12 cellular contexts compared by ENCODE assay signal in the genomic region with DNA sequence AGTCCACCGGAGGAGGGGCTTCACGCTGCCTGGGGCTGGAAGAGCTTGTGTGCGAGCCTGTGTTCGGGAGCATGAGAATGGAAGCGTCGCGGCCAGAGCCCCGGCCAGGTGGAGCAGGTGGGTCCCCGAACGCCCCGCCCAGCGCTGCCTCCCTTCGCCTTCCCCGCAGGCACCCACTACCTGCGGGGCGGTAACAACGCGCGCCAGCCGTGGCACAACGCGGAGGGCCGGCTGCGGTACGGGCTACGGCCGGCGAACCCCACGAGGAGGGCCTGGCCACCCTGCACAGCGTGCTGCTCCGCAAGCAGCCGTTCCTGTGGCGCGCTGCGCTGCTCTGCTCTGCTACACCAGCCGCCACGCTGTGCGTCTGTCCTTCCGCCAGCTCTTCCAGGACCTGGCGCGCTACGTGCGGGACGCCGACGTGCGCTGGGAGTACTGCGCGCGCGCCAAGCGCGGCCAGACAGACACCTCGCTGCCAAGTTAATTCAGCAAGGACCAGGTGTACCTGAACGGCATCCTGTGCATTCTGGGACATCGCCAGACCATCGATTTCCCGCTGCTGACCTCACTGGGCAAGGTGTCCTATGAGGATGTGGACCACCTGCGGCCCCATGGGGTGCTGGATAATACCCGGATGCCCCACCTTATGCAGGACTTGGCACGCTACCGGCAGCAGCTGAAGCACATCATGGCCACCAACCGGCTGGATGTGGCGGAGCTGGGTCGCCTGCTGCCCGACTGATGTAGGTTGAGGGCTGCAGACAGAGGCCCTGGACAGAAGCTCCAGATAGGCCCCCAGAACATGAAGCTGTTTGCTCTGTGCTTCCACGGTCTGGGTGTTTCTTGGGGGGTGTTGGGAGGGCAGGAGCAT.
A peak's percentile ranks its signal among the peaks of the same experiment; 100 is the strongest.
DNase-seq lines count a peak whose midpoint lies in the region; ATAC-seq and TF ChIP-seq lines count a peak whose summit lies in the region.
"Had no signal": no experiment of that assay in that cellular context is flagged by ENCODE, and none has a peak within 500 bp of the region (broad histone marks: within the 10 kb centered on the region; RNA-seq: fewer than 3 reads in every experiment).

No MANE protein-coding gene starts in this region.

- intact Hi-C loops in psoas muscle (cut with DNase I) = no loop called here

- H3K4me3 ChIP-seq in esophagus (ENCODE audit: low read depth in 1 of 2, low read length in 2 of 2) (peak overlapping the region; percentile 33 to 40), psoas muscle (peak overlapping the region; percentile 38)
- H3K4me3 ChIP-seq: sigmoid colon had no signal

- DNase-seq in DMS 273 (lab: John Stamatoyannopoulos, UW; ENCODE audit: unreplicated experiment) = peak; percentile 76
- no peak for DNase-seq in DMS 273 treated with DMSO at 0.1 percent for 48 hours (lab: John Stamatoyannopoulos, UW)
- peak; percentile 88 for DNase-seq in NCI-H345 (lab: John Stamatoyannopoulos, UW)
- DNase-seq in psoas muscle = no peak
- no peak for DNase-seq in activated effector memory CD4-positive, alpha-beta T cell treated with Interleukin-2 at 50 U/mL for 16 hours
- DNase-seq: activated CD4-positive, CD25-positive, alpha-beta regulatory T cell; immature natural killer cell; sigmoid colon had no signal

- H3K27ac ChIP-seq in esophagus (ENCODE audit: low read depth in 2 of 2, low read length in 1 of 2) (no peak overlapping the region), psoas muscle (no peak overlapping the region)
- H3K27ac ChIP-seq: 22Rv1, sigmoid colon had no signal

- no peaks in the 10 kb centered on the region for H3K9me3 ChIP-seq in esophagus (ENCODE audit: control insufficient read depth in 2 of 2, insufficient read depth in 1 of 2, low read depth in 1 of 2, low read length in 1 of 2)
- H3K9me3 ChIP-seq in psoas muscle = no peaks in the 10 kb centered on the region
- H3K9me3 ChIP-seq: sigmoid colon had no signal

- ATAC-seq in psoas muscle = peak in 1 of 4 donors; percentile 19
- ATAC-seq in HG03442 (IDR thresholded peaks at IDR 0.05; ENCODE audit: unreplicated experiment) = no peak
- no peak for ATAC-seq in GM19452 (IDR thresholded peaks at IDR 0.05; ENCODE audit: unreplicated experiment)

- WGBS in esophagus, 2 donors = 32 to 36% methylated on average over 55 to 67 of the region's 67 CpGs
- 35 to 47% (median 38%) methylated on average over 46 to 67 of the region's 67 CpGs for WGBS in psoas muscle, 3 donors

- peaks cover 0 to 15% of the 10 kb centered on the region in 2 donors for H3K4me1 ChIP-seq in esophagus (ENCODE audit: control insufficient read depth in 2 of 2, insufficient read depth in 2 of 2, low read length in 1 of 2)
- H3K4me1 ChIP-seq in psoas muscle = no peaks in the 10 kb centered on the region
- H3K4me1 ChIP-seq: sigmoid colon had no signal

- H3K36me3 ChIP-seq in esophagus (ENCODE audit: control insufficient read depth in 2 of 2, insufficient read depth in 2 of 2, low read length in 1 of 2) = no peaks in the 10 kb centered on the region
- no peaks in the 10 kb centered on the region for H3K36me3 ChIP-seq in psoas muscle (ENCODE audit: insufficient read depth in 1 of 2, low read depth in 1 of 2)
- H3K36me3 ChIP-seq: sigmoid colon had no signal

- TF ChIP-seq CTCF in psoas muscle (IDR thresholded peaks at IDR 0.05) = no peak

- H3K27me3 ChIP-seq in esophagus (ENCODE audit: control insufficient read depth in 1 of 2, insufficient read depth in 2 of 2, low read length in 2 of 2) = no peaks in the 10 kb centered on the region
- peaks cover 0 to 42% (median 4%) of the 10 kb centered on the region in 3 donors for H3K27me3 ChIP-seq in psoas muscle (ENCODE audit: insufficient read depth in 3 of 3, low read length in 2 of 3)

Comparison
In these comparisons a context has a peak if more than half of its experiments do, and no peak if none do; other contexts are left out.
1. DNase-seq: peak in DMS 273 (single experiment) and NCI-H345 (single experiment); none in DMS 273 treated with DMSO at 0.1 percent for 48 hours (single experiment), psoas muscle (0 of 2) and activated effector memory CD4-positive, alpha-beta T cell treated with Interleukin-2 at 50 U/mL for 16 hours (single experiment).